In genomic region chr12:6841139-6841515, GRCh38 we compare ENCODE assay signal across 1 cellular context.
A peak's percentile ranks its signal among the peaks of the same experiment; 100 is the strongest.
TF ChIP-seq lines count a peak whose summit lies in the region.

No MANE protein-coding gene starts in this region.

TF ChIP-seq in K562, 482 proteins besides CTCF, POLR2A, EP300 and RAD21:
- TF ChIP-seq RBFOX2 (IDR thresholded peaks at IDR 0.05; ENCODE audit: low read depth, low read length) = 0 out of 2 replicates have a peak, but pooled peaks have one; percentile 22
- TF ChIP-seq POLR2G (IDR thresholded peaks at IDR 0.05; ENCODE audit: low read depth, low read length) = peak; percentile 28; the same call in 1 of the 2 replicates
- no peak for TF ChIP-seq AFF1 (IDR thresholded peaks at IDR 0.05; ENCODE audit: low read depth in 1 of 2, partially characterized antibody in 2 of 2)
- TF ChIP-seq PTRF (tag; IDR thresholded peaks at IDR 0.05) = no peak
